11 cellular contexts compared by ENCODE assay signal in genomic region chrX:149626829-149627228, GRCh38. TPM values are rescaled to one million over a fixed set of nuclear protein-coding genes. Genes with fewer than 3 reads are reported as not detected.
DNase-seq lines count a peak whose midpoint lies in the region; ATAC-seq, FAIRE-seq and TF ChIP-seq lines count a peak whose summit lies in the region.
"Not testable (repeated sequence)": the region's sequence is repeated elsewhere in the genome, so short reads cannot be mapped to it uniquely, and the experiment has no call there.
"Had no signal": no experiment of that assay in that cellular context is flagged by ENCODE, and none has a peak within 500 bp of the region (broad histone marks: within the 10 kb centered on the region; RNA-seq: fewer than 3 reads in every experiment).

No MANE protein-coding gene starts in this region.

- H3K27ac Mint-ChIP-seq in astrocyte (ENCODE audit: unreplicated experiment) = peak overlapping the region; percentile 14

- H3K23ac ChIP-seq in IMR-90 (ENCODE audit: low read depth, low read length) = not testable (repeated sequence)

- H3K14ac ChIP-seq in IMR-90 (replicated peaks; ENCODE audit: low read depth, low read length) = not testable (repeated sequence)

- not testable (repeated sequence) for H4K91ac ChIP-seq in IMR-90 (ENCODE audit: insufficient read depth, low read depth, low read length)

- not testable (repeated sequence) for H3K27me3 ChIP-seq in IMR-90 (ENCODE audit: control insufficient read depth, insufficient read depth, low read length); astrocyte (ENCODE audit: insufficient read depth, low read length); right atrium auricular region; smooth muscle cell (ENCODE audit: low read depth)

- H2BK15ac ChIP-seq in IMR-90 (ENCODE audit: low read depth, low read length) = not testable (repeated sequence)

- H3K9me1 ChIP-seq in IMR-90 (ENCODE audit: insufficient read depth, low read length) = not testable (repeated sequence)

- not testable (repeated sequence) for TF ChIP-seq CTCF in IMR-90 (conservative IDR thresholded peaks at IDR 0.05; ENCODE audit: low read depth, low read length); astrocyte (IDR thresholded peaks at IDR 0.05; ENCODE audit: insufficient read depth, low read depth, low read length); fibroblast of pulmonary artery (IDR thresholded peaks at IDR 0.05; ENCODE audit: low read length, missing control alignments); right atrium auricular region (IDR thresholded peaks at IDR 0.05); smooth muscle cell (IDR thresholded peaks at IDR 0.05; ENCODE audit: borderline replicate concordance, insufficient read depth, poor library complexity, severe bottlenecking)

- TF ChIP-seq RAD21 in IMR-90 (IDR thresholded peaks at IDR 0.05; ENCODE audit: low read length) = not testable (repeated sequence)

- not testable (repeated sequence) for H3K9me3 Mint-ChIP-seq in astrocyte (ENCODE audit: unreplicated experiment)

- H3K79me1 ChIP-seq in IMR-90 (ENCODE audit: low read depth in 1 of 2, low read length in 2 of 2) = not testable (repeated sequence)

- not testable (repeated sequence) for H3F3A ChIP-seq in smooth muscle cell (ENCODE audit: low read depth)

- FAIRE-seq in astrocyte (lab: Jason Lieb, UNC) = not testable (repeated sequence)

- no CpG with 5 or more reads among the region's 8 CpGs for WGBS in IMR-90 (ENCODE audit: extremely low coverage in 2 of 2, insufficient read length in 1 of 2), 2 experiments
- WGBS in smooth muscle cell (ENCODE audit: low lambda C conversion rate) = 48% methylated on average over 8 of the region's 8 CpGs

- H3K4me3 Mint-ChIP-seq in astrocyte (ENCODE audit: unreplicated experiment) = not testable (repeated sequence)

- not testable (repeated sequence) for TF ChIP-seq POLR2A in IMR-90 (IDR thresholded peaks at IDR 0.05; ENCODE audit: low read depth, low read length)

- in situ Hi-C loops in IMR-90 (cut with MboI; ENCODE audit: low sequenced_read_pairs) = not testable (repeated sequence)

- H2BK5ac ChIP-seq in IMR-90 (ENCODE audit: low read depth, low read length, poor library complexity, severe bottlenecking) = not testable (repeated sequence)

- H2AK5ac ChIP-seq in IMR-90 (ENCODE audit: low read depth, low read length) = not testable (repeated sequence)

- not testable (repeated sequence) for H3K4me1 ChIP-seq in IMR-90 (ENCODE audit: control insufficient read depth, insufficient read depth, low read length); astrocyte (ENCODE audit: insufficient read depth, low read length); smooth muscle cell (ENCODE audit: low read depth)
- H3K4me1 ChIP-seq in right atrium auricular region = peaks cover 0 to 21% of the 10 kb centered on the region in 2 donors

- H3K9ac ChIP-seq in IMR-90 (ENCODE audit: low read depth, low read length); astrocyte (ENCODE audit: low read length); smooth muscle cell (ENCODE audit: low read depth): not testable (repeated sequence)

- not testable (repeated sequence) for H3K9me3 ChIP-seq in IMR-90 (ENCODE audit: control insufficient read depth, insufficient read depth, low read length); astrocyte (ENCODE audit: insufficient read depth, low read depth, low read length); right atrium auricular region; smooth muscle cell (replicated peaks; ENCODE audit: low read depth)

- H3K4me2 ChIP-seq in IMR-90 (ENCODE audit: low read depth, low read length); astrocyte (ENCODE audit: low read length): not testable (repeated sequence)
- peak overlapping the region; percentile 56 for H3K4me2 ChIP-seq in smooth muscle cell

- not testable (repeated sequence) for H3K27ac ChIP-seq in IMR-90 (ENCODE audit: insufficient read depth, low read length); astrocyte (ENCODE audit: low read depth, low read length)
- H3K27ac ChIP-seq in right atrium auricular region = peak overlapping the region; percentile 38 to 68
- peak overlapping the region; percentile 10 for H3K27ac ChIP-seq in smooth muscle cell (ENCODE audit: low read depth)

- H3K56ac ChIP-seq in IMR-90 (ENCODE audit: extremely low read depth, insufficient read depth, low read length) = not testable (repeated sequence)

- CTCF ChIA-PET in IMR-90 (lab: Yijun Ruan, JAX) = not testable (repeated sequence)

- not testable (repeated sequence) for ATAC-seq in IMR-90 (ENCODE audit: low read depth)

- intact Hi-C loops in IMR-90 (cut with micrococcal nuclease) = not testable (repeated sequence)

- H3K36me3 Mint-ChIP-seq in astrocyte (ENCODE audit: low read depth, unreplicated experiment) = not testable (repeated sequence)

- H4K20me1 ChIP-seq in IMR-90 (ENCODE audit: insufficient read depth, low read length) (peaks cover 25% of the 10 kb centered on the region; the same call in 1 of the 2 replicates), astrocyte (ENCODE audit: insufficient read depth, low read length) (peaks cover 55% of the 10 kb centered on the region), smooth muscle cell (ENCODE audit: low read depth) (peaks cover 54% of the 10 kb centered on the region)

- H3K4me1 Mint-ChIP-seq in astrocyte (ENCODE audit: low read depth, unreplicated experiment) = peaks cover 24% of the 10 kb centered on the region

- POLR2A ChIA-PET in IMR-90 (lab: Charles Lee; ENCODE audit: unreplicated experiment) = not testable (repeated sequence)

- H3K18ac ChIP-seq in IMR-90 (ENCODE audit: low read depth, low read length) = not testable (repeated sequence)

- H2AFZ ChIP-seq in IMR-90 (replicated peaks; ENCODE audit: low read length, poor library complexity); astrocyte (ENCODE audit: low read depth, low read length); smooth muscle cell (ENCODE audit: low read depth): not testable (repeated sequence)

- not testable (repeated sequence) for H3K4ac ChIP-seq in IMR-90 (ENCODE audit: low read depth, low read length)

- BruUV-seq in IMR-90 (replicated peaks; lab: Mats Ljungman, UMichigan) = not testable (repeated sequence)

- H2BK120ac ChIP-seq in IMR-90 (ENCODE audit: low read depth, low read length) = not testable (repeated sequence)

- DNase-seq in IMR-90 (peak; percentile 4), fibroblast of pulmonary artery (ENCODE audit: low read depth) (peak; percentile 6), left kidney (ENCODE audit: low read depth, low spot score) (peak; percentile 1), myocyte (ENCODE audit: low read depth) (peak; percentile 13)
- DNase-seq in astrocyte (ENCODE audit: low read depth); right atrium auricular region (ENCODE audit: low spot score); smooth muscle cell (lab: John Stamatoyannopoulos, UW; ENCODE audit: unreplicated experiment): not testable (repeated sequence)

- not testable (repeated sequence) for H4K5ac ChIP-seq in IMR-90 (ENCODE audit: low read depth, low read length)

- not testable (repeated sequence) for H2BK20ac ChIP-seq in IMR-90 (ENCODE audit: low read depth, low read length)

- dilution Hi-C loops in IMR-90 (cut with HindIII; ENCODE audit: low sequenced_read_pairs, unreplicated experiment) = not testable (repeated sequence)

- H3K27me3 Mint-ChIP-seq in astrocyte (ENCODE audit: low read depth, unreplicated experiment) = not testable (repeated sequence)

- not testable (repeated sequence) for H3K4me3 ChIP-seq in IMR-90 (ENCODE audit: insufficient read depth, low read depth, low read length); astrocyte (ENCODE audit: insufficient read depth, low read depth, low read length); fibroblast of pulmonary artery (replicated peaks; ENCODE audit: low read depth, low read length); right atrium auricular region; smooth muscle cell

- H3K79me2 ChIP-seq in astrocyte (ENCODE audit: insufficient read depth, low read length) (peaks cover 64% of the 10 kb centered on the region), smooth muscle cell (ENCODE audit: low read depth) (peaks cover 57% of the 10 kb centered on the region)

- not testable (repeated sequence) for H3K36me3 ChIP-seq in IMR-90 (ENCODE audit: control insufficient read depth, insufficient read depth, low read length); astrocyte (ENCODE audit: insufficient read depth, low read length); right atrium auricular region; smooth muscle cell (ENCODE audit: low read depth)

- not testable (repeated sequence) for H2AK9ac ChIP-seq in IMR-90 (replicated peaks; ENCODE audit: low read depth, low read length, poor library complexity)

- not testable (repeated sequence) for H4K8ac ChIP-seq in IMR-90 (ENCODE audit: low read depth in 2 of 2, low read length in 2 of 2)

RNA-seq across cellular contexts. Expression of gene TMEM185A, which starts 4.8 kb away (rescaled TPM):
- total RNA-seq in IMR-90 (2012; rRNA removed) (9.7 and 10.3 TPM in 2 replicates), astrocyte (28.8 and 32.5 TPM in 2 replicates), right atrium auricular region (10 to 100 TPM; 37.0 to 37.2 TPM), myocyte (15.5 and 16.6 TPM in 2 replicates), smooth muscle cell (33.1 and 33.4 TPM in 2 replicates)
- polyA plus RNA-seq in IMR-90 (2012; rRNA removed) (10.6 and 12.2 TPM in 2 replicates), smooth muscle cell (38.6 and 39.7 TPM in 2 replicates)
- polyA plus RNA-seq in IMR-90 (2012; cell fraction: cytosol; rRNA removed) = 8.2 and 11.2 TPM in 2 replicates
- 10.6 and 15.3 TPM in 2 replicates for polyA plus RNA-seq in IMR-90 (2012; cell fraction: nucleus; rRNA removed; ENCODE audit: low replicate concordance)
- 25.0 TPM for polyA plus RNA-seq in myocyte (2012)

RNA-seq across cellular contexts. Expression of gene HSFX2, which starts 31.7 kb away (rescaled TPM):
- not detected in 2 replicates for total RNA-seq in IMR-90 (2012; rRNA removed)
- polyA plus RNA-seq in IMR-90 (2012; rRNA removed) = 0.34 and 0.36 TPM in 2 replicates
- polyA plus RNA-seq in IMR-90 (2012; cell fraction: cytosol; rRNA removed) = 0.25 and 0.49 TPM in 2 replicates
- 0.26 and 2.2 TPM in 2 replicates for polyA plus RNA-seq in IMR-90 (2012; cell fraction: nucleus; rRNA removed; ENCODE audit: low replicate concordance)
- total RNA-seq in astrocyte = 0.24 TPM in 1 of 2 replicates, not detected in the other
- total RNA-seq in right atrium auricular region = under 1 TPM in 1 of 2 donors, not detected in 1; 0.79 TPM
- total RNA-seq in myocyte = not detected in 2 replicates
- not detected for polyA plus RNA-seq in myocyte (2012)
- total RNA-seq in smooth muscle cell = 0.63 TPM in 1 of 2 replicates, not detected in the other
- 0.38 TPM in 1 of 2 replicates, not detected in the other for polyA plus RNA-seq in smooth muscle cell
- total RNA-seq: CD4-positive, CD25-positive, alpha-beta regulatory T cell; H4 had no signal
- polyA plus RNA-seq: CD4-positive, CD25-positive, alpha-beta regulatory T cell; CD8-positive, alpha-beta memory T cell; GM23248 had no signal

RNA-seq across cellular contexts. Expression of gene MAGEA9B, which starts 39.6 kb away (rescaled TPM):
- total RNA-seq in IMR-90 (2012; rRNA removed) (not detected in 2 replicates), astrocyte (not detected in 2 replicates), right atrium auricular region (not detected), myocyte (not detected in 2 replicates), smooth muscle cell (not detected in 2 replicates)
- polyA plus RNA-seq in IMR-90 (2012; rRNA removed) (not detected in 2 replicates), smooth muscle cell (not detected in 2 replicates)
- polyA plus RNA-seq in IMR-90 (2012; cell fraction: cytosol; rRNA removed) = not detected in 2 replicates
- not detected in 2 replicates for polyA plus RNA-seq in IMR-90 (2012; cell fraction: nucleus; rRNA removed; ENCODE audit: low replicate concordance)
- polyA plus RNA-seq in myocyte (2012) = not detected
- total RNA-seq: CD4-positive, CD25-positive, alpha-beta regulatory T cell; CD8-positive, alpha-beta memory T cell; GM23248; H4 had no signal
- polyA plus RNA-seq: CD4-positive, CD25-positive, alpha-beta regulatory T cell; CD8-positive, alpha-beta memory T cell; GM23248 had no signal
